8 cellular contexts compared by ENCODE assay signal in the genomic region with DNA sequence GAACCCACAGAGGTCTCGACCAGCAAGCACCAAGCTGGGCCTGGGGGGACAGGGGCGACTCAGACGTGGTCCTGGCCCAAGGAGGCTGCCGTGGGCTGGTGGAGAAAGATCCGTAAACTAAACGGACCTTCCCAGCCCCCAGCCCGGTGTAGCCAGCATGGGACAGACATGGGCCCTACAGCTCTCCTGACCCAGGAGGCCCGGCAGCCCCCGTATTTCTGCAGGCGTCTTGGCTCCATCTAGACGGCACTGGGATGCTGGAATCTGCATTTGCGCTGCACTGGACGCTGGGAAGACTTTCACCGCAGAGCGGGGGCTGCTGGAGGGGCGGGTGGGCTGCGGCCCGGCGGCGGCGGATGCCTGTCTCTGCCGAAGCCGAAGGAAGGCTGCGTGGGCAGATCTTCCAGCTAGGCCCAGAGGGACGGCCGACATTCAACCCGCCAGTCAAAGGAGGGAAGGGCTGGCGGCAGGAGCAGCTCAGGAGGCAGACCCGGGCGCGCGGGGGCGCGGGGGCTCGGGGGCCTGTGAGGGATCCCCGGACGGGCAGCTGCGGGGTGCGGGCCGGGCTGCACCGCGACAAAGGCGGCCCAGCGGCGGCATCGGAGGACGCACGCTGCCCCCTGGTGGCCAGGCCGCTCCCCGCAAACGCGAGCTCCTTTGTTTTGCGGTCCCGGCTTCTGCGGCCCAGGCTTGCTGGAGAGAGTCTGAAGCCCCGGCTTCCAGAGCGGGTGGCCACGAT.
DNase-seq lines count a peak whose midpoint lies in the region; ATAC-seq and TF ChIP-seq lines count a peak whose summit lies in the region.

No MANE protein-coding gene starts in this region.

- no peak overlapping the region for H4K8ac ChIP-seq in H9 (replicated peaks; ENCODE audit: insufficient read length, low read depth, low read length)

- no peak for ATAC-seq in HG03108 (IDR thresholded peaks at IDR 0.05; ENCODE audit: unreplicated experiment)

- no peak overlapping the region for H3K4me2 ChIP-seq in DOHH2 (ENCODE audit: low read length)
- peak overlapping the region; percentile 23 for H3K4me2 ChIP-seq in H9 (ENCODE audit: insufficient read depth, insufficient read length, low read length)

- H3K9me2 ChIP-seq in DOHH2 (replicated peaks; ENCODE audit: control insufficient read depth, low read length) = no peaks in the 10 kb centered on the region

- no peak overlapping the region for H2BK15ac ChIP-seq in H9 (ENCODE audit: low read depth, low read length)

- H3K9ac ChIP-seq in H9 (ENCODE audit: extremely low read depth, insufficient read length, low read length) = no peak overlapping the region

- no peak overlapping the region for H3T11ph ChIP-seq in H9 (ENCODE audit: low read length)

- H4K91ac ChIP-seq in H9 (ENCODE audit: insufficient read length, low read depth, low read length) = no peak overlapping the region

- peak; percentile 77 for TF ChIP-seq CTCF in DOHH2 (IDR thresholded peaks at IDR 0.05; ENCODE audit: low read depth, low read length, poor library complexity, severe bottlenecking)
- peak; percentile 95 for TF ChIP-seq CTCF in H9 (conservative IDR thresholded peaks at IDR 0.05)
- no peak for TF ChIP-seq CTCF in lower leg skin (IDR thresholded peaks at IDR 0.05)

- no peak overlapping the region for H3K4me3 ChIP-seq in DOHH2 (ENCODE audit: low read length)
- no peak overlapping the region for H3K4me3 ChIP-seq in lower leg skin (ENCODE audit: low read depth, poor library complexity, severe bottlenecking)

- H3F3A ChIP-seq in DOHH2 (ENCODE audit: control insufficient read depth, insufficient read depth) = no peaks in the 10 kb centered on the region

- peaks cover 26% of the 10 kb centered on the region for H3K27me3 Mint-ChIP-seq in H9 (ENCODE audit: low read depth)
- H3K27me3 Mint-ChIP-seq in dendritic cell treated with granulocyte-macrophage colony-stimulating factor and Interleukin-4, amounts not matched to agents 40 ng/mL and 50 ng/mL, for 4 days = peaks cover 34% of the 10 kb centered on the region

- no peaks in the 10 kb centered on the region for H3K23me2 ChIP-seq in H9 (ENCODE audit: insufficient read length, low read depth, low read length, poor library complexity, severe bottlenecking)

- no peak overlapping the region for H2BK5ac ChIP-seq in H9 (ENCODE audit: insufficient read length, low read length)

- H3K4ac ChIP-seq in H9 (ENCODE audit: low read depth, low read length) = no peak overlapping the region

- intact Hi-C loops in dendritic cell treated with granulocyte-macrophage colony-stimulating factor and Interleukin-4, amounts not matched to agents 40 ng/mL and 50 ng/mL, for 4 days (cut with micrococcal nuclease) = loop anchor here (1.0 to 5.0 kb wide), 2 partner anchors 339 to 692 kb away; no protein-coding TSS in a partner anchor
- intact Hi-C loops in lower leg skin (cut with DNase I; ENCODE audit: low total_unique reads) = loop anchor here (5.0 to 10.0 kb wide), 2 partner anchors 264 to 697 kb away; a partner anchor contains a TSS

- no peak overlapping the region for H2BK20ac ChIP-seq in H9 (ENCODE audit: low read depth, low read length, poor library complexity, severe bottlenecking)

- H3K4me1 ChIP-seq in DOHH2 (ENCODE audit: control insufficient read depth, low read length) = no peaks in the 10 kb centered on the region
- no peaks in the 10 kb centered on the region for H3K4me1 ChIP-seq in H9 (ENCODE audit: insufficient read depth, low read length)

- H3K23ac ChIP-seq in H9 (ENCODE audit: insufficient read length, low read depth, low read length) = no peak overlapping the region

- no peaks in the 10 kb centered on the region for H3K79me1 ChIP-seq in H9 (ENCODE audit: insufficient read depth, low read depth, low read length, poor library complexity, severe bottlenecking)

- no peak overlapping the region for H2AFZ ChIP-seq in H9 (ENCODE audit: low read length)

- H3K4me3 Mint-ChIP-seq in H9 = peak overlapping the region; percentile 63 to 65; a peak in 4 of 5 replicates
- peak overlapping the region; percentile 47 for H3K4me3 Mint-ChIP-seq in dendritic cell treated with granulocyte-macrophage colony-stimulating factor and Interleukin-4, amounts not matched to agents 40 ng/mL and 50 ng/mL, for 4 days

- H4K20me1 ChIP-seq in DOHH2 (ENCODE audit: control insufficient read depth, insufficient read depth, low read depth, low read length) = no peaks in the 10 kb centered on the region
- H4K20me1 ChIP-seq in H9 (ENCODE audit: control insufficient read depth, insufficient read depth, insufficient read length) = no peaks in the 10 kb centered on the region

- peak overlapping the region; percentile 22 for H3K18ac ChIP-seq in H9 (ENCODE audit: insufficient read length, low read depth, low read length)

- H3K9me3 ChIP-seq in DOHH2 (ENCODE audit: control insufficient read depth, insufficient read depth, low read length) = no peaks in the 10 kb centered on the region
- no peaks in the 10 kb centered on the region for H3K9me3 ChIP-seq in H9 (ENCODE audit: control insufficient read depth, low read depth, low read length)

- peak overlapping the region; percentile 69; the same call in 1 of the 2 replicates for H3K14ac ChIP-seq in H9 (ENCODE audit: insufficient read depth, low read length)

- no peak overlapping the region for H2AK5ac ChIP-seq in H9 (ENCODE audit: insufficient read length, low read length)

- peaks cover 7 to 9% of the 10 kb centered on the region in 2 experiments for H3K4me1 Mint-ChIP-seq in H9
- peaks cover 5% of the 10 kb centered on the region for H3K4me1 Mint-ChIP-seq in dendritic cell treated with granulocyte-macrophage colony-stimulating factor and Interleukin-4, amounts not matched to agents 40 ng/mL and 50 ng/mL, for 4 days (ENCODE audit: low read depth)

- no peak overlapping the region for H4K5ac ChIP-seq in H9 (ENCODE audit: insufficient read length, low read depth, low read length)

- DNase-seq in H9 (peak; percentile 89), NCI-H2196 (lab: John Stamatoyannopoulos, UW; ENCODE audit: unreplicated experiment) (peak; percentile 78), lower leg skin (ENCODE audit: low spot score in 2 of 2) (peak; percentile 39 to 88)
- peak; percentile 30 to 42 for DNase-seq in activated CD4-positive, alpha-beta T cell treated with anti-CD3 and anti-CD28 coated beads for 4 hours
- peak; percentile 25 to 66 for DNase-seq in stimulated activated CD4-positive, alpha-beta T cell treated with anti-CD3 and anti-CD28 coated beads, Interleukin-4, amount 100 ng/mL, for 4 hours

- no peaks in the 10 kb centered on the region; a peak in 1 of 7 replicates for H3K36me3 Mint-ChIP-seq in H9 (ENCODE audit: insufficient read depth in 1 of 3, low read depth in 3 of 3)
- no peaks in the 10 kb centered on the region for H3K36me3 Mint-ChIP-seq in dendritic cell treated with granulocyte-macrophage colony-stimulating factor and Interleukin-4, amounts not matched to agents 40 ng/mL and 50 ng/mL, for 4 days (ENCODE audit: low read depth)

- no peak overlapping the region for H2BK120ac ChIP-seq in H9 (ENCODE audit: low read depth, low read length, poor library complexity, severe bottlenecking)

- H3K27ac ChIP-seq in DOHH2 (ENCODE audit: low read depth, low read length) (no peak overlapping the region), H9 (ENCODE audit: insufficient read length, low read depth, low read length) (no peak overlapping the region)

- H2BK12ac ChIP-seq in H9 (ENCODE audit: insufficient read length, low read depth, low read length) = no peak overlapping the region

- no peak for TF ChIP-seq POLR2A in lower leg skin (IDR thresholded peaks at IDR 0.05)

- H3K56ac ChIP-seq in H9 (ENCODE audit: insufficient read length, low read depth, low read length) = no peak overlapping the region

- H3K36me3 ChIP-seq in DOHH2 (ENCODE audit: control insufficient read depth, low read length) = no peaks in the 10 kb centered on the region

- H3K79me2 ChIP-seq in DOHH2 (ENCODE audit: control insufficient read depth, low read length) (no peaks in the 10 kb centered on the region), H9 (ENCODE audit: insufficient read depth, low read length) (no peaks in the 10 kb centered on the region)

- no CpG with 5 or more reads among the region's 58 CpGs for WGBS in H9 (ENCODE audit: extremely low coverage, insufficient read length, low lambda C conversion rate)
- 1 to 7% methylated on average over 30 to 39 of the region's 58 CpGs for WGBS in lower leg skin, 2 donors

- H3K27me3 ChIP-seq in DOHH2 (ENCODE audit: control insufficient read depth, low read length) = no peaks in the 10 kb centered on the region
- H3K27me3 ChIP-seq in H9 (ENCODE audit: insufficient read depth, low read length) = no peaks in the 10 kb centered on the region; the same call in 1 of the 2 replicates

- H3K9me3 Mint-ChIP-seq in H9 = no peaks in the 10 kb centered on the region
- no peaks in the 10 kb centered on the region for H3K9me3 Mint-ChIP-seq in dendritic cell treated with granulocyte-macrophage colony-stimulating factor and Interleukin-4, amounts not matched to agents 40 ng/mL and 50 ng/mL, for 4 days

- no peak overlapping the region for H3K27ac Mint-ChIP-seq in H9
- H3K27ac Mint-ChIP-seq in dendritic cell treated with granulocyte-macrophage colony-stimulating factor and Interleukin-4, amounts not matched to agents 40 ng/mL and 50 ng/mL, for 4 days = no peak overlapping the region

Comparison
In these comparisons a context has a peak if more than half of its experiments do, and no peak if none do; other contexts are left out.
1. CTCF ChIP-seq: peak in DOHH2 (single experiment) and H9 (single experiment); none in lower leg skin (0 of 3).
2. DNase-seq: peak in every context shown above with its lines; median percentile 89 in H9; 78 in NCI-H2196; 64 in lower leg skin; 46 in stimulated activated CD4-positive, alpha-beta T cell treated with anti-CD3 and anti-CD28 coated beads, Interleukin-4, amount 100 ng/mL, for 4 hours; 36 in activated CD4-positive, alpha-beta T cell treated with anti-CD3 and anti-CD28 coated beads for 4 hours.